In genomic region chr6:21263531-21264287, GRCh38 we compare ENCODE assay signal across 9 cellular contexts.
DNase-seq lines count a peak whose midpoint lies in the region; ATAC-seq and TF ChIP-seq lines count a peak whose summit lies in the region.
"Had no signal": no experiment of that assay in that cellular context is flagged by ENCODE, and none has a peak within 500 bp of the region (broad histone marks: within the 10 kb centered on the region; RNA-seq: fewer than 3 reads in every experiment).

No MANE protein-coding gene starts in this region.

- peaks cover 5% of the 10 kb centered on the region for H3K27me3 Mint-ChIP-seq in nephron (ENCODE audit: low read depth)
- H3K27me3 Mint-ChIP-seq in neural progenitor cell (ENCODE audit: insufficient read depth, low read depth): peaks cover 2% of the 10 kb centered on the region

- H3K4me1 Mint-ChIP-seq in nephron (peaks cover 14% of the 10 kb centered on the region), neural progenitor cell (peaks cover 5% of the 10 kb centered on the region)

- H3K9ac ChIP-seq in neural progenitor cell: no peak overlapping the region

- no peaks in the 10 kb centered on the region for H3K79me2 ChIP-seq in neural progenitor cell (ENCODE audit: low read depth)

- TF ChIP-seq CTCF in nephron (IDR thresholded peaks at IDR 0.05; ENCODE audit: unreplicated experiment in 3 of 3): no peak
- no peak for TF ChIP-seq CTCF in neural progenitor cell (IDR thresholded peaks at IDR 0.05)

- H3F3A ChIP-seq in neural progenitor cell (ENCODE audit: low read depth): peaks cover 16% of the 10 kb centered on the region

- H3K9me3 Mint-ChIP-seq in nephron (peaks cover 7% of the 10 kb centered on the region), neural progenitor cell (peaks cover 6% of the 10 kb centered on the region)

- H3K36me3 Mint-ChIP-seq in nephron (ENCODE audit: low read depth) (no peaks in the 10 kb centered on the region), neural progenitor cell (peaks cover 3% of the 10 kb centered on the region)

- H3K4me3 Mint-ChIP-seq in nephron (no peak overlapping the region), neural progenitor cell (no peak overlapping the region)

- no peaks in the 10 kb centered on the region for H3K9me3 ChIP-seq in neural progenitor cell (ENCODE audit: low read depth)

- H4K20me1 ChIP-seq in neural progenitor cell (ENCODE audit: low read depth): no peaks in the 10 kb centered on the region

- DNase-seq in SHP77 (lab: John Stamatoyannopoulos, UW) (peak; percentile 10 to 49), NCI-H1092 treated with DMSO at 0.1 percent for 48 hours (lab: John Stamatoyannopoulos, UW) (no peak), superior temporal gyrus (ENCODE audit: extremely low spot score) (no peak), neural progenitor cell (ENCODE audit: low spot score) (no peak)
- DNase-seq in effector CD4-positive, alpha-beta T cell: no peak
- DNase-seq: right cardiac atrium had no signal

- no peaks in the 10 kb centered on the region for H3K27me3 ChIP-seq in neural progenitor cell

- no peak overlapping the region for H2AFZ ChIP-seq in neural progenitor cell (replicated peaks)

- ATAC-seq in GM19023 (IDR thresholded peaks at IDR 0.05; ENCODE audit: unreplicated experiment): peak; percentile 67
- peak; percentile 63 for ATAC-seq in HG03045 (IDR thresholded peaks at IDR 0.05; ENCODE audit: unreplicated experiment)

- H3K27ac Mint-ChIP-seq in nephron (peak overlapping the region; percentile 16 to 74 (median 54)), neural progenitor cell (no peak overlapping the region)

- no peak overlapping the region for H3K4me2 ChIP-seq in neural progenitor cell

- no peaks in the 10 kb centered on the region for H3K36me3 ChIP-seq in neural progenitor cell

- peaks cover 14% of the 10 kb centered on the region for H3K4me1 ChIP-seq in neural progenitor cell

- H3K27ac ChIP-seq in neural progenitor cell: no peak overlapping the region

- H3K4me3 ChIP-seq in neural progenitor cell: no peak overlapping the region

Comparison
In these comparisons a context has a peak if more than half of its experiments do, and no peak if none do; other contexts are left out.
1. DNase-seq: peak in SHP77 (2 of 2); none in NCI-H1092 treated with DMSO at 0.1 percent for 48 hours (single experiment), superior temporal gyrus (single experiment), neural progenitor cell (single experiment) and effector CD4-positive, alpha-beta T cell (single experiment).